ENCODE assay signal across 12 cellular contexts in genomic region chr9:124212381-124213050, GRCh38. TPM values are rescaled to one million over a fixed set of nuclear protein-coding genes. Genes with fewer than 3 reads are reported as not detected.
DNase-seq lines count a peak whose midpoint lies in the region; ATAC-seq and TF ChIP-seq lines count a peak whose summit lies in the region.
"Had no signal": no experiment of that assay in that cellular context is flagged by ENCODE, and none has a peak within 500 bp of the region (broad histone marks: within the 10 kb centered on the region; RNA-seq: fewer than 3 reads in every experiment).

No MANE protein-coding gene starts in this region.

- DNase-seq in RWPE2 (ENCODE audit: low spot score) (peak; percentile 16), dermis blood vessel endothelial cell (peak; percentile 59), omental fat pad (ENCODE audit: low spot score) (peak; percentile 11), KBM-7 (no peak), activated gamma-delta T cell (lab: John Stamatoyannopoulos, UW) (no peak), GM13976 (ENCODE audit: low spot score) (no peak), NCI-H345 (lab: John Stamatoyannopoulos, UW) (no peak)
- DNase-seq: activated naive CD4-positive, alpha-beta T cell treated with anti-CD3 and anti-CD28 coated beads, Interleukin-2, amount 10 ng/mL, durations not matched to agents 7 days and 5 days; NCI-H2107; nucleus accumbens had no signal

- no peak overlapping the region for H3K9ac ChIP-seq in BLaER1 treated with 17β-estradiol and CSF1 and Interleukin-3, amounts not matched to agents 10 nM and 100 nM

- H3K36me3 ChIP-seq in BLaER1 treated with 17β-estradiol and CSF1 and Interleukin-3, amounts not matched to agents 10 nM and 100 nM = no peaks in the 10 kb centered on the region
- H3K36me3 ChIP-seq in RWPE2 (ENCODE audit: low read depth) = no peaks in the 10 kb centered on the region
- H3K36me3 ChIP-seq: upper lobe of left lung had no signal

- no peak overlapping the region for H3K4me3 ChIP-seq in BLaER1 treated with 17β-estradiol and CSF1 and Interleukin-3, amounts not matched to agents 10 nM and 100 nM
- H3K4me3 ChIP-seq in RWPE2 (ENCODE audit: severe bottlenecking) = no peak overlapping the region
- H3K4me3 ChIP-seq: upper lobe of left lung had no signal

- H3K27me3 ChIP-seq in BLaER1 treated with 17β-estradiol and CSF1 and Interleukin-3, amounts not matched to agents 10 nM and 100 nM = no peaks in the 10 kb centered on the region
- no peaks in the 10 kb centered on the region for H3K27me3 ChIP-seq in RWPE2 (ENCODE audit: insufficient read depth, poor library complexity, severe bottlenecking)
- H3K27me3 ChIP-seq: upper lobe of left lung had no signal

- no peaks in the 10 kb centered on the region for H3K9me3 ChIP-seq in BLaER1 treated with 17β-estradiol and CSF1 and Interleukin-3, amounts not matched to agents 10 nM and 100 nM (replicated peaks in 1 of 11)
- H3K9me3 ChIP-seq in RWPE2 (ENCODE audit: severe bottlenecking) = no peaks in the 10 kb centered on the region
- H3K9me3 ChIP-seq: upper lobe of left lung had no signal

- H3K4me2 ChIP-seq in BLaER1 treated with 17β-estradiol and CSF1 and Interleukin-3, amounts not matched to agents 10 nM and 100 nM = peak overlapping the region; percentile 82 to 99 (median 93)

- no peaks in the 10 kb centered on the region for H4K20me1 ChIP-seq in BLaER1 treated with 17β-estradiol and CSF1 and Interleukin-3, amounts not matched to agents 10 nM and 100 nM

- in situ Hi-C loops in KBM-7 (cut with MboI; ENCODE audit: low pct_unique_long_range_greater_than_20kb, low sequenced_read_pairs) (no loop called here), GM13976 (cut with MboI; ENCODE audit: low sequenced_read_pairs, unreplicated experiment) (no loop called here)

- H3K27ac ChIP-seq in BLaER1 treated with 17β-estradiol and CSF1 and Interleukin-3, amounts not matched to agents 10 nM and 100 nM = peak overlapping the region in 8 of 11 experiments; percentile 1 to 55 (median 24); a peak in 10 of 22 replicates
- no peak overlapping the region for H3K27ac ChIP-seq in RWPE2 (ENCODE audit: poor library complexity, severe bottlenecking)
- H3K27ac ChIP-seq: upper lobe of left lung had no signal

- ATAC-seq in RWPE2 (ENCODE audit: low read depth) (peak; percentile 57), omental fat pad (ENCODE audit: low FRiP score) (no peak)

- peaks cover 75 to 98% (median 88%) of the 10 kb centered on the region in 10 experiments for H3K4me1 ChIP-seq in BLaER1 treated with 17β-estradiol and CSF1 and Interleukin-3, amounts not matched to agents 10 nM and 100 nM
- peaks cover 2% of the 10 kb centered on the region for H3K4me1 ChIP-seq in RWPE2 (ENCODE audit: insufficient read depth, poor library complexity, severe bottlenecking)

- TF ChIP-seq CTCF in RWPE2 (IDR thresholded peaks at IDR 0.05; ENCODE audit: poor library complexity, severe bottlenecking) (no peak), omental fat pad (IDR thresholded peaks at IDR 0.05) (no peak), GM13976 (IDR thresholded peaks at IDR 0.05; ENCODE audit: borderline replicate concordance, control extremely low read depth, extremely low read depth, insufficient read depth, missing control alignments) (no peak)

RNA-seq across cellular contexts. Expression of gene NEK6, which starts 45.2 kb away (rescaled TPM):
- total RNA-seq in dermis blood vessel endothelial cell (18.7 and 25.6 TPM in 2 replicates), omental fat pad (10 to 100 TPM; 11.8 to 52.1 (median 29.0) TPM)

Comparison
In these comparisons a context has a peak if more than half of its experiments do, and no peak if none do; other contexts are left out.
1. DNase-seq: peak in RWPE2 (single experiment), dermis blood vessel endothelial cell (single experiment) and omental fat pad (single experiment); none in KBM-7 (single experiment), activated gamma-delta T cell (single experiment), GM13976 (single experiment) and NCI-H345 (single experiment).